Comparison of ENCODE assay signal across 1 cellular context in genomic region chr21:31490471-31490870, GRCh38.
A peak's percentile ranks its signal among the peaks of the same experiment; 100 is the strongest.
TF ChIP-seq lines count a peak whose summit lies in the region.

No MANE protein-coding gene starts in this region.

TF ChIP-seq in K562, 482 proteins besides CTCF, POLR2A, EP300 and RAD21 (continued from another document and continues in another):
- TF ChIP-seq ELF1 (tag; IDR thresholded peaks at IDR 0.05) (peak; percentile 39; the same call in 1 of the 2 replicates), DEAF1 (CRISPR knock-in tag; IDR thresholded peaks at IDR 0.05) (no peak), STAG1 (CRISPR knock-in tag; IDR thresholded peaks at IDR 0.05; ENCODE audit: borderline replicate concordance) (no peak), RREB1 (CRISPR knock-in tag; IDR thresholded peaks at IDR 0.05) (no peak), E2F3 (CRISPR knock-in tag; IDR thresholded peaks at IDR 0.05) (no peak), DDX20 (tag; IDR thresholded peaks at IDR 0.05; ENCODE audit: low read depth) (no peak), BMI1 (IDR thresholded peaks at IDR 0.05; ENCODE audit: low read length) (no peak), ZNF512 (tag; IDR thresholded peaks at IDR 0.05) (no peak), SRSF1 (IDR thresholded peaks at IDR 0.05; ENCODE audit: low read depth, low read length) (no peak), RAD51 (IDR thresholded peaks at IDR 0.05; ENCODE audit: borderline replicate concordance, low read depth) (peak; percentile 82)
- TF ChIP-seq, protein P1, sequence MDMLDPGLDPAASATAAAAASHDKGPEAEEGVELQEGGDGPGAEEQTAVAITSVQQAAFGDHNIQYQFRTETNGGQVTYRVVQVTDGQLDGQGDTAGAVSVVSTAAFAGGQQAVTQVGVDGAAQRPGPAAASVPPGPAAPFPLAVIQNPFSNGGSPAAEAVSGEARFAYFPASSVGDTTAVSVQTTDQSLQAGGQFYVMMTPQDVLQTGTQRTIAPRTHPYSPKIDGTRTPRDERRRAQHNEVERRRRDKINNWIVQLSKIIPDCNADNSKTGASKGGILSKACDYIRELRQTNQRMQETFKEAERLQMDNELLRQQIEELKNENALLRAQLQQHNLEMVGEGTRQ (CRISPR knock-in tag; IDR thresholded peaks at IDR 0.05), result peak; percentile 93
- TF ChIP-seq, protein P2, sequence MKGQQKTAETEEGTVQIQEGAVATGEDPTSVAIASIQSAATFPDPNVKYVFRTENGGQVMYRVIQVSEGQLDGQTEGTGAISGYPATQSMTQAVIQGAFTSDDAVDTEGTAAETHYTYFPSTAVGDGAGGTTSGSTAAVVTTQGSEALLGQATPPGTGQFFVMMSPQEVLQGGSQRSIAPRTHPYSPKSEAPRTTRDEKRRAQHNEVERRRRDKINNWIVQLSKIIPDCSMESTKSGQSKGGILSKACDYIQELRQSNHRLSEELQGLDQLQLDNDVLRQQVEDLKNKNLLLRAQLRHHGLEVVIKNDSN (CRISPR knock-in tag; IDR thresholded peaks at IDR 0.05), result peak; percentile 75
- TF ChIP-seq, protein P3, sequence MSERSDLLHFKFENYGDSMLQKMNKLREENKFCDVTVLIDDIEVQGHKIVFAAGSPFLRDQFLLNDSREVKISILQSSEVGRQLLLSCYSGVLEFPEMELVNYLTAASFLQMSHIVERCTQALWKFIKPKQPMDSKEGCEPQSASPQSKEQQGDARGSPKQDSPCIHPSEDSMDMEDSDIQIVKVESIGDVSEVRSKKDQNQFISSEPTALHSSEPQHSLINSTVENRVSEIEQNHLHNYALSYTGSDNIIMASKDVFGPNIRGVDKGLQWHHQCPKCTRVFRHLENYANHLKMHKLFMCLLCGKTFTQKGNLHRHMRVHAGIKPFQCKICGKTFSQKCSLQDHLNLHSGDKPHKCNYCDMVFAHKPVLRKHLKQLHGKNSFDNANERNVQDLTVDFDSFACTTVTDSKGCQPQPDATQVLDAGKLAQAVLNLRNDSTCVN (CRISPR knock-in tag; IDR thresholded peaks at IDR 0.05), result no peak
- TF ChIP-seq, protein P4, sequence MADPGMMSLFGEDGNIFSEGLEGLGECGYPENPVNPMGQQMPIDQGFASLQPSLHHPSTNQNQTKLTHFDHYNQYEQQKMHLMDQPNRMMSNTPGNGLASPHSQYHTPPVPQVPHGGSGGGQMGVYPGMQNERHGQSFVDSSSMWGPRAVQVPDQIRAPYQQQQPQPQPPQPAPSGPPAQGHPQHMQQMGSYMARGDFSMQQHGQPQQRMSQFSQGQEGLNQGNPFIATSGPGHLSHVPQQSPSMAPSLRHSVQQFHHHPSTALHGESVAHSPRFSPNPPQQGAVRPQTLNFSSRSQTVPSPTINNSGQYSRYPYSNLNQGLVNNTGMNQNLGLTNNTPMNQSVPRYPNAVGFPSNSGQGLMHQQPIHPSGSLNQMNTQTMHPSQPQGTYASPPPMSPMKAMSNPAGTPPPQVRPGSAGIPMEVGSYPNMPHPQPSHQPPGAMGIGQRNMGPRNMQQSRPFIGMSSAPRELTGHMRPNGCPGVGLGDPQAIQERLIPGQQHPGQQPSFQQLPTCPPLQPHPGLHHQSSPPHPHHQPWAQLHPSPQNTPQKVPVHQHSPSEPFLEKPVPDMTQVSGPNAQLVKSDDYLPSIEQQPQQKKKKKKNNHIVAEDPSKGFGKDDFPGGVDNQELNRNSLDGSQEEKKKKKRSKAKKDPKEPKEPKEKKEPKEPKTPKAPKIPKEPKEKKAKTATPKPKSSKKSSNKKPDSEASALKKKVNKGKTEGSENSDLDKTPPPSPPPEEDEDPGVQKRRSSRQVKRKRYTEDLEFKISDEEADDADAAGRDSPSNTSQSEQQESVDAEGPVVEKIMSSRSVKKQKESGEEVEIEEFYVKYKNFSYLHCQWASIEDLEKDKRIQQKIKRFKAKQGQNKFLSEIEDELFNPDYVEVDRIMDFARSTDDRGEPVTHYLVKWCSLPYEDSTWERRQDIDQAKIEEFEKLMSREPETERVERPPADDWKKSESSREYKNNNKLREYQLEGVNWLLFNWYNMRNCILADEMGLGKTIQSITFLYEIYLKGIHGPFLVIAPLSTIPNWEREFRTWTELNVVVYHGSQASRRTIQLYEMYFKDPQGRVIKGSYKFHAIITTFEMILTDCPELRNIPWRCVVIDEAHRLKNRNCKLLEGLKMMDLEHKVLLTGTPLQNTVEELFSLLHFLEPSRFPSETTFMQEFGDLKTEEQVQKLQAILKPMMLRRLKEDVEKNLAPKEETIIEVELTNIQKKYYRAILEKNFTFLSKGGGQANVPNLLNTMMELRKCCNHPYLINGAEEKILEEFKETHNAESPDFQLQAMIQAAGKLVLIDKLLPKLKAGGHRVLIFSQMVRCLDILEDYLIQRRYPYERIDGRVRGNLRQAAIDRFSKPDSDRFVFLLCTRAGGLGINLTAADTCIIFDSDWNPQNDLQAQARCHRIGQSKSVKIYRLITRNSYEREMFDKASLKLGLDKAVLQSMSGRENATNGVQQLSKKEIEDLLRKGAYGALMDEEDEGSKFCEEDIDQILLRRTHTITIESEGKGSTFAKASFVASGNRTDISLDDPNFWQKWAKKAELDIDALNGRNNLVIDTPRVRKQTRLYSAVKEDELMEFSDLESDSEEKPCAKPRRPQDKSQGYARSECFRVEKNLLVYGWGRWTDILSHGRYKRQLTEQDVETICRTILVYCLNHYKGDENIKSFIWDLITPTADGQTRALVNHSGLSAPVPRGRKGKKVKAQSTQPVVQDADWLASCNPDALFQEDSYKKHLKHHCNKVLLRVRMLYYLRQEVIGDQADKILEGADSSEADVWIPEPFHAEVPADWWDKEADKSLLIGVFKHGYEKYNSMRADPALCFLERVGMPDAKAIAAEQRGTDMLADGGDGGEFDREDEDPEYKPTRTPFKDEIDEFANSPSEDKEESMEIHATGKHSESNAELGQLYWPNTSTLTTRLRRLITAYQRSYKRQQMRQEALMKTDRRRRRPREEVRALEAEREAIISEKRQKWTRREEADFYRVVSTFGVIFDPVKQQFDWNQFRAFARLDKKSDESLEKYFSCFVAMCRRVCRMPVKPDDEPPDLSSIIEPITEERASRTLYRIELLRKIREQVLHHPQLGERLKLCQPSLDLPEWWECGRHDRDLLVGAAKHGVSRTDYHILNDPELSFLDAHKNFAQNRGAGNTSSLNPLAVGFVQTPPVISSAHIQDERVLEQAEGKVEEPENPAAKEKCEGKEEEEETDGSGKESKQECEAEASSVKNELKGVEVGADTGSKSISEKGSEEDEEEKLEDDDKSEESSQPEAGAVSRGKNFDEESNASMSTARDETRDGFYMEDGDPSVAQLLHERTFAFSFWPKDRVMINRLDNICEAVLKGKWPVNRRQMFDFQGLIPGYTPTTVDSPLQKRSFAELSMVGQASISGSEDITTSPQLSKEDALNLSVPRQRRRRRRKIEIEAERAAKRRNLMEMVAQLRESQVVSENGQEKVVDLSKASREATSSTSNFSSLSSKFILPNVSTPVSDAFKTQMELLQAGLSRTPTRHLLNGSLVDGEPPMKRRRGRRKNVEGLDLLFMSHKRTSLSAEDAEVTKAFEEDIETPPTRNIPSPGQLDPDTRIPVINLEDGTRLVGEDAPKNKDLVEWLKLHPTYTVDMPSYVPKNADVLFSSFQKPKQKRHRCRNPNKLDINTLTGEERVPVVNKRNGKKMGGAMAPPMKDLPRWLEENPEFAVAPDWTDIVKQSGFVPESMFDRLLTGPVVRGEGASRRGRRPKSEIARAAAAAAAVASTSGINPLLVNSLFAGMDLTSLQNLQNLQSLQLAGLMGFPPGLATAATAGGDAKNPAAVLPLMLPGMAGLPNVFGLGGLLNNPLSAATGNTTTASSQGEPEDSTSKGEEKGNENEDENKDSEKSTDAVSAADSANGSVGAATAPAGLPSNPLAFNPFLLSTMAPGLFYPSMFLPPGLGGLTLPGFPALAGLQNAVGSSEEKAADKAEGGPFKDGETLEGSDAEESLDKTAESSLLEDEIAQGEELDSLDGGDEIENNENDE (IDR thresholded peaks at IDR 0.05; ENCODE audit: low read depth, low read length), result no peak
